ENCODE assay signal across 9 cellular contexts in genomic region chrY:19567051-19567901, GRCh38.
DNase-seq lines count a peak whose midpoint lies in the region; ATAC-seq and TF ChIP-seq lines count a peak whose summit lies in the region.
"Had no signal": no experiment of that assay in that cellular context is flagged by ENCODE, and none has a peak within 500 bp of the region (broad histone marks: within the 10 kb centered on the region; RNA-seq: fewer than 3 reads in every experiment).

No MANE protein-coding gene starts in this region.

- CTCF ChIA-PET in BJ (lab: Yijun Ruan, JAX), result no interaction called here

- POLR2A ChIA-PET in BJ (lab: Charles Lee), result no interaction called here

- H3K4me1 Mint-ChIP-seq in natural killer cell, result peaks cover 0 to 39% of the 10 kb centered on the region in 2 donors

- no peaks in the 10 kb centered on the region for H3K36me3 Mint-ChIP-seq in natural killer cell

- ATAC-seq in HG02623 (IDR thresholded peaks at IDR 0.05; ENCODE audit: unreplicated experiment) (peak; percentile 64), natural killer cell (peak in 2 of 3 donors; percentile 78 to 92)

- no peak overlapping the region for H3K4me3 Mint-ChIP-seq in natural killer cell

- H3K27me3 ChIP-seq in BJ (ENCODE audit: control insufficient read depth, insufficient read depth, low read length), result no peaks in the 10 kb centered on the region
- H3K27me3 ChIP-seq: cardiac muscle cell had no signal

- peak overlapping the region; percentile 83 for H3K4me3 ChIP-seq in BJ (ENCODE audit: low read depth, low read length)
- H3K4me3 ChIP-seq in choroid plexus epithelial cell (ENCODE audit: low read depth, low read length), result peak overlapping the region; percentile 78
- H3K4me3 ChIP-seq: cardiac muscle cell had no signal

- H3K9me3 Mint-ChIP-seq in natural killer cell, result no peaks in the 10 kb centered on the region

- peak overlapping the region in 1 of 2 donors; percentile 90 for H3K27ac Mint-ChIP-seq in natural killer cell

- H3K27me3 Mint-ChIP-seq in natural killer cell (ENCODE audit: low read depth in 2 of 2), result no peaks in the 10 kb centered on the region

- DNase-seq in BJ (ENCODE audit: low read depth), result peak; percentile 92
- DNase-seq in choroid plexus epithelial cell (ENCODE audit: low read depth), result peak; percentile 97
- DNase-seq in natural killer cell, result peak; percentile 73
- DNase-seq in effector CD4-positive, alpha-beta T cell, result no peak
- DNase-seq in NCI-H1105 treated with DMSO at 0.1 percent for 48 hours (lab: John Stamatoyannopoulos, UW), result no peak
- DNase-seq in NCI-H146 (lab: John Stamatoyannopoulos, UW), result no peak

- intact Hi-C loops in natural killer cell (cut with micrococcal nuclease), result loop anchor here (1.0 to 10.0 kb wide), 3 partner anchors 62 to 1008 kb away; partner anchors contain the start of genes EIF1AY and KDM5D

- no peak for TF ChIP-seq CTCF in BJ (IDR thresholded peaks at IDR 0.05; ENCODE audit: insufficient read depth, low read depth, low read length)
- no peak for TF ChIP-seq CTCF in choroid plexus epithelial cell (conservative IDR thresholded peaks at IDR 0.05; ENCODE audit: low read depth, low read length)
- TF ChIP-seq CTCF in natural killer cell (IDR thresholded peaks at IDR 0.05), result no peak

- no peaks in the 10 kb centered on the region for H3K36me3 ChIP-seq in BJ (ENCODE audit: control insufficient read depth, insufficient read depth, low read length)
- H3K36me3 ChIP-seq: cardiac muscle cell had no signal

TF ChIP-seq in PFSK-1, 5 proteins besides CTCF, POLR2A, EP300 and RAD21:
- TF ChIP-seq FOXP2 (optimal IDR thresholded peaks at IDR 0.05; ENCODE audit: borderline replicate concordance, extremely low read depth, extremely low read length, insufficient read depth), result no peak
- TF ChIP-seq POLR2AphosphoS5 (IDR thresholded peaks at IDR 0.05; ENCODE audit: low read depth, low read length), result peak; percentile 59
- no peak for TF ChIP-seq TAF1 (IDR thresholded peaks at IDR 0.05; ENCODE audit: borderline replicate concordance, insufficient read depth, low read length)
- TF ChIP-seq, protein P1, sequence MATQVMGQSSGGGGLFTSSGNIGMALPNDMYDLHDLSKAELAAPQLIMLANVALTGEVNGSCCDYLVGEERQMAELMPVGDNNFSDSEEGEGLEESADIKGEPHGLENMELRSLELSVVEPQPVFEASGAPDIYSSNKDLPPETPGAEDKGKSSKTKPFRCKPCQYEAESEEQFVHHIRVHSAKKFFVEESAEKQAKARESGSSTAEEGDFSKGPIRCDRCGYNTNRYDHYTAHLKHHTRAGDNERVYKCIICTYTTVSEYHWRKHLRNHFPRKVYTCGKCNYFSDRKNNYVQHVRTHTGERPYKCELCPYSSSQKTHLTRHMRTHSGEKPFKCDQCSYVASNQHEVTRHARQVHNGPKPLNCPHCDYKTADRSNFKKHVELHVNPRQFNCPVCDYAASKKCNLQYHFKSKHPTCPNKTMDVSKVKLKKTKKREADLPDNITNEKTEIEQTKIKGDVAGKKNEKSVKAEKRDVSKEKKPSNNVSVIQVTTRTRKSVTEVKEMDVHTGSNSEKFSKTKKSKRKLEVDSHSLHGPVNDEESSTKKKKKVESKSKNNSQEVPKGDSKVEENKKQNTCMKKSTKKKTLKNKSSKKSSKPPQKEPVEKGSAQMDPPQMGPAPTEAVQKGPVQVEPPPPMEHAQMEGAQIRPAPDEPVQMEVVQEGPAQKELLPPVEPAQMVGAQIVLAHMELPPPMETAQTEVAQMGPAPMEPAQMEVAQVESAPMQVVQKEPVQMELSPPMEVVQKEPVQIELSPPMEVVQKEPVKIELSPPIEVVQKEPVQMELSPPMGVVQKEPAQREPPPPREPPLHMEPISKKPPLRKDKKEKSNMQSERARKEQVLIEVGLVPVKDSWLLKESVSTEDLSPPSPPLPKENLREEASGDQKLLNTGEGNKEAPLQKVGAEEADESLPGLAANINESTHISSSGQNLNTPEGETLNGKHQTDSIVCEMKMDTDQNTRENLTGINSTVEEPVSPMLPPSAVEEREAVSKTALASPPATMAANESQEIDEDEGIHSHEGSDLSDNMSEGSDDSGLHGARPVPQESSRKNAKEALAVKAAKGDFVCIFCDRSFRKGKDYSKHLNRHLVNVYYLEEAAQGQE (IDR thresholded peaks at IDR 0.05; ENCODE audit: insufficient read depth in 1 of 2, low read depth in 2 of 2, low read length in 2 of 2), result no peak

Comparison
In these comparisons a context has a peak if more than half of its experiments do, and no peak if none do; other contexts are left out.
1. DNase-seq: peak in BJ (single experiment), choroid plexus epithelial cell (single experiment) and natural killer cell (single experiment); none in effector CD4-positive, alpha-beta T cell (single experiment), NCI-H1105 treated with DMSO at 0.1 percent for 48 hours (single experiment) and NCI-H146 (single experiment).